Comparison of ENCODE assay signal across 14 cellular contexts in genomic region chr4:1784395-1784788, GRCh38. TPM values are rescaled to one million over a fixed set of nuclear protein-coding genes. Genes with fewer than 3 reads are reported as not detected.
"Had no signal": no experiment of that assay in that cellular context is flagged by ENCODE, and none has a peak within 500 bp of the region (broad histone marks: within the 10 kb centered on the region; RNA-seq: fewer than 3 reads in every experiment).

No MANE protein-coding gene starts in this region.

- ATAC-seq: activated T-helper 17 cell treated with anti-CD3 and anti-CD28 coated beads, Interleukin-2, amount 50 U/mL, for 72 hours; stimulated activated memory B cell treated with anti-CD40 and anti-IgM and Interleukin-4, amounts not matched to agents 10 μg/mL and 1 μg/mL and 100 μg/mL, for 72 hours had no signal

- H3K27me3 Mint-ChIP-seq: activated B cell treated with CpG ODN at 0.5 μM for 24 hours; activated CD4-positive, alpha-beta T cell treated with anti-CD3 and anti-CD28 coated beads, Interleukin-2, amount 10 ng/mL, durations not matched to agents 24 days and 14 days; activated naive CD4-positive, alpha-beta T cell treated with anti-CD3 and anti-CD28 coated beads, Interleukin-2, amount 50 U/mL, for 24 hours; activated T-helper 17 cell treated with anti-CD3 and anti-CD28 coated beads, Interleukin-2, amount 50 U/mL, for 72 hours had no signal

- H3K4me1 Mint-ChIP-seq: activated B cell treated with CpG ODN at 0.5 μM for 24 hours; activated CD4-positive, alpha-beta T cell treated with anti-CD3 and anti-CD28 coated beads, Interleukin-2, amount 10 ng/mL, durations not matched to agents 24 days and 14 days; activated naive CD4-positive, alpha-beta T cell treated with anti-CD3 and anti-CD28 coated beads, Interleukin-2, amount 50 U/mL, for 24 hours; activated T-helper 17 cell treated with anti-CD3 and anti-CD28 coated beads, Interleukin-2, amount 50 U/mL, for 72 hours; stimulated activated memory B cell treated with anti-CD40 and anti-IgM and Interleukin-4, amounts not matched to agents 10 μg/mL and 1 μg/mL and 100 μg/mL, for 72 hours had no signal

- H3K4me3 ChIP-seq: neural progenitor cell, transverse colon had no signal

- DNase-seq: activated B cell treated with CpG ODN at 0.5 μM for 24 hours; activated CD4-positive, alpha-beta T cell treated with anti-CD3 and anti-CD28 coated beads, Interleukin-2, amount 10 ng/mL, durations not matched to agents 24 days and 14 days; activated CD8-positive, alpha-beta memory T cell treated with anti-CD3 and anti-CD28 coated beads for 24 hours; activated T-cell treated with anti-CD3 and anti-CD28 coated beads for 4 hours; foreskin melanocyte; islet precursor cell; transverse colon had no signal

- H3K9me3 Mint-ChIP-seq: activated B cell treated with CpG ODN at 0.5 μM for 24 hours; activated CD4-positive, alpha-beta T cell treated with anti-CD3 and anti-CD28 coated beads, Interleukin-2, amount 10 ng/mL, durations not matched to agents 24 days and 14 days; activated naive CD4-positive, alpha-beta T cell treated with anti-CD3 and anti-CD28 coated beads, Interleukin-2, amount 50 U/mL, for 24 hours; activated T-helper 17 cell treated with anti-CD3 and anti-CD28 coated beads, Interleukin-2, amount 50 U/mL, for 72 hours; neural progenitor cell; stimulated activated memory B cell treated with anti-CD40 and anti-IgM and Interleukin-4, amounts not matched to agents 10 μg/mL and 1 μg/mL and 100 μg/mL, for 72 hours; T-helper 1 cell treated with Interleukin-12 subunit alpha and Interleukin-12 subunit beta and Interleukin-4 antibody, amounts not matched to agents 30 μg/mL and 1 μg/mL, for 36 hours had no signal

- H3K27me3 ChIP-seq: neural progenitor cell had no signal

- H3K4me3 Mint-ChIP-seq: activated B cell treated with CpG ODN at 0.5 μM for 24 hours; activated CD4-positive, alpha-beta T cell treated with anti-CD3 and anti-CD28 coated beads, Interleukin-2, amount 10 ng/mL, durations not matched to agents 24 days and 14 days; activated naive CD4-positive, alpha-beta T cell treated with anti-CD3 and anti-CD28 coated beads, Interleukin-2, amount 50 U/mL, for 24 hours; activated T-helper 17 cell treated with anti-CD3 and anti-CD28 coated beads, Interleukin-2, amount 50 U/mL, for 72 hours; neural progenitor cell; stimulated activated memory B cell treated with anti-CD40 and anti-IgM and Interleukin-4, amounts not matched to agents 10 μg/mL and 1 μg/mL and 100 μg/mL, for 72 hours; T-helper 1 cell treated with Interleukin-12 subunit alpha and Interleukin-12 subunit beta and Interleukin-4 antibody, amounts not matched to agents 30 μg/mL and 1 μg/mL, for 36 hours had no signal

- H3K4me1 ChIP-seq: parathyroid adenoma had no signal

- H3K27ac ChIP-seq: neural progenitor cell, parathyroid adenoma, transverse colon had no signal

- H3K36me3 Mint-ChIP-seq: activated naive CD4-positive, alpha-beta T cell treated with anti-CD3 and anti-CD28 coated beads, Interleukin-2, amount 50 U/mL, for 24 hours; neural progenitor cell; stimulated activated memory B cell treated with anti-CD40 and anti-IgM and Interleukin-4, amounts not matched to agents 10 μg/mL and 1 μg/mL and 100 μg/mL, for 72 hours had no signal

- H3K9me3 ChIP-seq: transverse colon had no signal

- H3K36me3 ChIP-seq: neural progenitor cell, transverse colon had no signal

- H3K27ac Mint-ChIP-seq: activated B cell treated with CpG ODN at 0.5 μM for 24 hours; activated CD4-positive, alpha-beta T cell treated with anti-CD3 and anti-CD28 coated beads, Interleukin-2, amount 10 ng/mL, durations not matched to agents 24 days and 14 days; activated naive CD4-positive, alpha-beta T cell treated with anti-CD3 and anti-CD28 coated beads, Interleukin-2, amount 50 U/mL, for 24 hours; activated T-helper 17 cell treated with anti-CD3 and anti-CD28 coated beads, Interleukin-2, amount 50 U/mL, for 72 hours; neural progenitor cell; stimulated activated memory B cell treated with anti-CD40 and anti-IgM and Interleukin-4, amounts not matched to agents 10 μg/mL and 1 μg/mL and 100 μg/mL, for 72 hours; T-helper 1 cell treated with Interleukin-12 subunit alpha and Interleukin-12 subunit beta and Interleukin-4 antibody, amounts not matched to agents 30 μg/mL and 1 μg/mL, for 36 hours had no signal

RNA-seq across cellular contexts. Expression of gene FGFR3, which starts 8.7 kb away (rescaled TPM):
- total RNA-seq: myocyte had no signal
